29 cellular contexts compared by ENCODE assay signal in genomic region chr12:93370947-93371346, GRCh38. TPM values are rescaled to one million over a fixed set of nuclear protein-coding genes. Genes with fewer than 3 reads are reported as not detected.
DNase-seq lines count a peak whose midpoint lies in the region; ATAC-seq and TF ChIP-seq lines count a peak whose summit lies in the region.
"Had no signal": no experiment of that assay in that cellular context is flagged by ENCODE, and none has a peak within 500 bp of the region (broad histone marks: within the 10 kb centered on the region; RNA-seq: fewer than 3 reads in every experiment).

No MANE protein-coding gene starts in this region.

- DNase-seq in CD8-positive, alpha-beta memory T cell, result no peak
- DNase-seq in WTC11 (ENCODE audit: low spot score) (peak; percentile 37), neural crest cell (ENCODE audit: low read depth, low spot score) (no peak), HuH-7 (ENCODE audit: low spot score) (no peak), testis (no peak), kidney tubule cell (ENCODE audit: low spot score) (no peak)
- DNase-seq: Calu3; CD8-positive, alpha-beta T cell; DMS153; DND-41; HFFc6; NCI-H1048; NCI-H1417; NCI-H1694; NCI-H2081; NCI-H226; NCI-H510A; NCI-H69; OCI-M1; Peyer's patch; SIG-M5 had no signal

- TF ChIP-seq CTCF in WTC11 (IDR thresholded peaks at IDR 0.05) (no peak), neural crest cell (conservative IDR thresholded peaks at IDR 0.05) (no peak), testis (IDR thresholded peaks at IDR 0.05) (no peak)

- no peaks in the 10 kb centered on the region for H3K27me3 ChIP-seq in CD8-positive, alpha-beta memory T cell (ENCODE audit: insufficient read depth, low read length, poor library complexity, severe bottlenecking)
- no peaks in the 10 kb centered on the region for H3K27me3 ChIP-seq in iPS-20b (ENCODE audit: insufficient read depth, low read length)
- H3K27me3 ChIP-seq in testis, result no peaks in the 10 kb centered on the region
- H3K27me3 ChIP-seq: Peyer's patch had no signal

- no peaks in the 10 kb centered on the region for H3K4me1 Mint-ChIP-seq in CD8-positive, alpha-beta memory T cell
- H3K4me1 Mint-ChIP-seq in WTC11 (peaks cover 56% of the 10 kb centered on the region), neural crest cell (peaks cover 12% of the 10 kb centered on the region)
- H3K4me1 Mint-ChIP-seq: B cell had no signal

- H3K4me1 ChIP-seq in CD8-positive, alpha-beta memory T cell (ENCODE audit: insufficient read depth, low read length), result no peaks in the 10 kb centered on the region
- H3K4me1 ChIP-seq in iPS-20b (ENCODE audit: insufficient read depth, low read length) (peaks cover 22% of the 10 kb centered on the region), testis (peaks cover 12% of the 10 kb centered on the region)

- H3K27ac Mint-ChIP-seq in CD8-positive, alpha-beta memory T cell, result peak overlapping the region in 1 of 8 donors; percentile 31
- H3K27ac Mint-ChIP-seq in WTC11 (peak overlapping the region; percentile 61), neural crest cell (ENCODE audit: unreplicated experiment) (peak overlapping the region; percentile 90)
- H3K27ac Mint-ChIP-seq: B cell; CD8-positive, alpha-beta T cell; HFFc6 had no signal

- no peaks in the 10 kb centered on the region for H3K36me3 ChIP-seq in CD8-positive, alpha-beta memory T cell (ENCODE audit: insufficient read depth, low read length)
- H3K36me3 ChIP-seq in iPS-20b (ENCODE audit: insufficient read depth, low read depth, low read length), result no peaks in the 10 kb centered on the region
- H3K36me3 ChIP-seq in testis (ENCODE audit: low read depth, missing control alignments), result no peaks in the 10 kb centered on the region
- H3K36me3 ChIP-seq: HAP-1, Peyer's patch had no signal

- TF ChIP-seq POLR2A in testis (IDR thresholded peaks at IDR 0.05), result no peak

- H3K9ac ChIP-seq in iPS-20b (ENCODE audit: low read depth, low read length), result no peak overlapping the region

- no peaks in the 10 kb centered on the region for H3K9me3 ChIP-seq in CD8-positive, alpha-beta memory T cell (ENCODE audit: low read length)
- H3K9me3 ChIP-seq in iPS-20b (ENCODE audit: insufficient read depth, low read depth, low read length) (no peaks in the 10 kb centered on the region), testis (no peaks in the 10 kb centered on the region)
- H3K9me3 ChIP-seq: HAP-1, Peyer's patch had no signal

- peak overlapping the region; percentile 9 for H3K27ac ChIP-seq in CD8-positive, alpha-beta memory T cell (ENCODE audit: low read depth, low read length)
- H3K27ac ChIP-seq in iPS-20b (ENCODE audit: low read length) (no peak overlapping the region), testis (no peak overlapping the region)
- H3K27ac ChIP-seq: 22Rv1, C4-2B, Peyer's patch, SK-N-MC had no signal

- no peak overlapping the region for H3K4me3 ChIP-seq in CD8-positive, alpha-beta memory T cell (ENCODE audit: low read length)
- H3K4me3 ChIP-seq in iPS-20b (ENCODE audit: low read length) (0 out of 2 replicates have a peak overlapping the region, but pooled peaks have one; percentile 13), testis (no peak overlapping the region)
- H3K4me3 ChIP-seq: HAP-1, Peyer's patch, SK-N-MC had no signal

- H3K27me3 Mint-ChIP-seq in CD8-positive, alpha-beta memory T cell, result peaks cover 2 to 4% of the 10 kb centered on the region in 2 donors
- H3K27me3 Mint-ChIP-seq in WTC11 (ENCODE audit: low read depth) (no peaks in the 10 kb centered on the region), neural crest cell (ENCODE audit: low read depth) (no peaks in the 10 kb centered on the region)

- POLR2A ChIA-PET in CD8-positive, alpha-beta memory T cell (lab: Charles Lee), result no interaction called here
- POLR2A ChIA-PET in WTC11 (lab: Charles Lee), result no interaction called here

- H3K4me3 Mint-ChIP-seq in CD8-positive, alpha-beta memory T cell, result peak overlapping the region in 1 of 7 donors; percentile 43
- H3K4me3 Mint-ChIP-seq in WTC11, result no peak overlapping the region
- no peak overlapping the region for H3K4me3 Mint-ChIP-seq in neural crest cell
- H3K4me3 Mint-ChIP-seq: B cell; CD8-positive, alpha-beta T cell; HFFc6; IgD-negative memory B cell had no signal

- intact Hi-C loops in testis (cut with DNase I; ENCODE audit: low total_unique reads), result no loop called here

- 91 to 95% methylated on average over 6 of the region's 6 CpGs for WGBS in testis, 2 donors

- ATAC-seq in WTC11 (peak; percentile 81), GM18909 (IDR thresholded peaks at IDR 0.05; ENCODE audit: poor library complexity, unreplicated experiment) (no peak)
- ATAC-seq: CD8-positive, alpha-beta T cell had no signal

- H3K36me3 Mint-ChIP-seq in CD8-positive, alpha-beta memory T cell, result no peaks in the 10 kb centered on the region
- H3K36me3 Mint-ChIP-seq in WTC11 (peaks cover 4% of the 10 kb centered on the region; the same call in 1 of the 2 replicates), neural crest cell (ENCODE audit: low read depth) (no peaks in the 10 kb centered on the region)
- H3K36me3 Mint-ChIP-seq: CD8-positive, alpha-beta T cell; IgD-negative memory B cell had no signal

- H3K9me3 Mint-ChIP-seq in CD8-positive, alpha-beta memory T cell, result no peaks in the 10 kb centered on the region
- H3K9me3 Mint-ChIP-seq in WTC11 (peaks cover 10% of the 10 kb centered on the region), neural crest cell (no peaks in the 10 kb centered on the region)
- H3K9me3 Mint-ChIP-seq: CD8-positive, alpha-beta T cell; HFFc6; IgD-negative memory B cell had no signal

- CTCF ChIA-PET in CD8-positive, alpha-beta memory T cell (lab: Charles Lee), result no interaction called here
- CTCF ChIA-PET in WTC11 (lab: Charles Lee), result no interaction called here

TF ChIP-seq in WTC11, 78 proteins besides CTCF, POLR2A, EP300 and RAD21:
- TF ChIP-seq TEAD1 (CRISPR knock-in tag; IDR thresholded peaks at IDR 0.05) (peak; percentile 61; the same call in 1 of the 2 replicates), MXD4 (CRISPR knock-in tag; IDR thresholded peaks at IDR 0.05; ENCODE audit: borderline replicate concordance) (no peak)

RNA-seq across cellular contexts. Expression of gene NUDT4, which starts 6.8 kb away (rescaled TPM):
- total RNA-seq in CD8-positive, alpha-beta memory T cell, result 10 to 100 TPM; 83.6 to 86.9 TPM
- 37.1 TPM for polyA plus RNA-seq in CD8-positive, alpha-beta memory T cell
- total RNA-seq in WTC11 (2021) (51.3 to 56.9 TPM (median 56.5 TPM) in 3 replicates), neural crest cell (59.1 and 59.2 TPM in 2 replicates), testis (10 to 100 TPM; 40.5 to 42.6 TPM)
- 78.0 TPM for polyA plus RNA-seq in testis (ENCODE audit: insufficient read depth, low read depth, low replicate concordance)
